ENCODE assay signal across 19 cellular contexts in the genomic region with DNA sequence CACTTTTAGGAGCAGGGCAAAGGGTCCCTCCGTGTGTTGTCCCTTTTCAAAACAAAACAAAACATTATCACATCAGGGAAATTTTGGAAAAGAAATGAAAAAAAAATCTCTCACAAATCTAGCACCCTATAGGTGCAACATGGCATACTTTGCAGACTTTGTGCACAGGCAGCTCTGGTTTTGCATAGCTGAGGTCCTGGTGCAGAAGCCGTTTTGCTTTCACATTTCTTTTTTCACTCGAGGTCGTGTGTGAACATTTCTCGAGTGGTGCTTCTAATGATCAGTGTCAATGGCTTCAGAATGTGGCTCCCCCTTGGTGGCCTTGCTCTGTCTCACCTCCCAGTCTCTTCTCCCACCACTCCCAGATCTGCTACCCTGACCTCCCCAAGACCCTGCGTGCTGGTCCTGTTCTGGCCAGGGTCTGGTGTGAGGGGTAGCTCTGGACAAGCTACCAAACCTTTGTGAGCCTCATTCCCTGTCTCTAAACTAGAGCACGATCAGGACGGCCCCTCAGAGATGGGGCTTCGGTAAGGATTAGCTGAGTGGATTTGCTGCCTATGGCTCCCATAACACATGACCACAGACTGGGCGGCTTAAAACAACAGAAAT.
DNase-seq lines count a peak whose midpoint lies in the region; ATAC-seq, FAIRE-seq and TF ChIP-seq lines count a peak whose summit lies in the region.
"Had no signal": no experiment of that assay in that cellular context is flagged by ENCODE, and none has a peak within 500 bp of the region (broad histone marks: within the 10 kb centered on the region; RNA-seq: fewer than 3 reads in every experiment).

No MANE protein-coding gene starts in this region.

- H2AFZ ChIP-seq in H9 (ENCODE audit: low read length), result no peak overlapping the region

- DNase-seq in GM10266 (ENCODE audit: extremely low spot score), result peak; percentile 8
- peak; percentile 15 for DNase-seq in H9
- peak; percentile 28 for DNase-seq in coronary artery (ENCODE audit: low spot score)
- DNase-seq in osteocyte (ENCODE audit: extremely low spot score, unreplicated experiment), result peak; percentile 71
- no peak for DNase-seq in midbrain (lab: John Stamatoyannopoulos, UW)
- no peak for DNase-seq in T-cell
- no peak for DNase-seq in GM19239 (ENCODE audit: insufficient read length, low spot score)
- DNase-seq: EL, GF-D8, Karpas-422, NCI-H1436, NCI-H187 treated with DMSO at 0.1 percent for 48 hours, NCI-H2107, NCI-H2227 treated with DMSO at 0.1 percent for 48 hours, NCI-H510A, Peyer's patch had no signal

- POLR2A ChIA-PET in T-cell (lab: Charles Lee), result no interaction called here

- CTCF ChIA-PET in T-cell (lab: Charles Lee), result no interaction called here

- no peak overlapping the region for H4K5ac ChIP-seq in H9 (ENCODE audit: insufficient read length, low read depth, low read length)

- H3K4me2 ChIP-seq in H9 (ENCODE audit: insufficient read depth, insufficient read length, low read length), result no peak overlapping the region

- H3K27ac ChIP-seq in H9 (ENCODE audit: insufficient read length, low read depth, low read length) (no peak overlapping the region), coronary artery (no peak overlapping the region)
- H3K27ac ChIP-seq: Peyer's patch had no signal

- H3K4me3 ChIP-seq in coronary artery, result no peak overlapping the region
- H3K4me3 ChIP-seq: GM12878, Peyer's patch had no signal

- no peak overlapping the region for H2BK15ac ChIP-seq in H9 (ENCODE audit: low read depth, low read length)

- no peaks in the 10 kb centered on the region for H3K79me1 ChIP-seq in H9 (ENCODE audit: insufficient read depth, low read depth, low read length, poor library complexity, severe bottlenecking)

- H3K27me3 Mint-ChIP-seq in H9 (ENCODE audit: low read depth) (peaks cover 15% of the 10 kb centered on the region), osteocyte (ENCODE audit: unreplicated experiment) (peaks cover 37% of the 10 kb centered on the region), T-cell (peaks cover 18 to 36% of the 10 kb centered on the region in 2 donors)

- H3K23ac ChIP-seq in H9 (ENCODE audit: insufficient read length, low read depth, low read length), result no peak overlapping the region

- H3K4me1 Mint-ChIP-seq in H9, result peaks cover 26 to 35% of the 10 kb centered on the region in 2 experiments
- no peaks in the 10 kb centered on the region for H3K4me1 Mint-ChIP-seq in osteocyte (ENCODE audit: unreplicated experiment)
- H3K4me1 Mint-ChIP-seq in T-cell, result no peaks in the 10 kb centered on the region
- H3K4me1 Mint-ChIP-seq: B cell had no signal

- no peaks in the 10 kb centered on the region for H3K9me3 ChIP-seq in H9 (ENCODE audit: control insufficient read depth, low read depth, low read length)
- H3K9me3 ChIP-seq: Peyer's patch had no signal

- H4K91ac ChIP-seq in H9 (ENCODE audit: insufficient read length, low read depth, low read length), result no peak overlapping the region

- H3K9ac ChIP-seq in H9 (ENCODE audit: extremely low read depth, insufficient read length, low read length), result no peak overlapping the region

- no peak overlapping the region for H2BK120ac ChIP-seq in H9 (ENCODE audit: low read depth, low read length, poor library complexity, severe bottlenecking)

- H3K23me2 ChIP-seq in H9 (ENCODE audit: insufficient read length, low read depth, low read length, poor library complexity, severe bottlenecking), result no peaks in the 10 kb centered on the region

- no peak overlapping the region for H2AK5ac ChIP-seq in H9 (ENCODE audit: insufficient read length, low read length)

- H3K36me3 Mint-ChIP-seq in H9 (ENCODE audit: insufficient read depth in 1 of 3, low read depth in 3 of 3) (no peaks in the 10 kb centered on the region), osteocyte (ENCODE audit: unreplicated experiment) (no peaks in the 10 kb centered on the region), T-cell (no peaks in the 10 kb centered on the region)

- H3K4me3 Mint-ChIP-seq in H9, result no peak overlapping the region
- H3K4me3 Mint-ChIP-seq in osteocyte (ENCODE audit: unreplicated experiment), result no peak overlapping the region
- no peak overlapping the region for H3K4me3 Mint-ChIP-seq in T-cell
- H3K4me3 Mint-ChIP-seq: B cell had no signal

- no peaks in the 10 kb centered on the region; the same call in 1 of the 2 replicates for H3K4me1 ChIP-seq in H9 (ENCODE audit: insufficient read depth, low read length)
- H3K4me1 ChIP-seq: Peyer's patch had no signal

- H4K8ac ChIP-seq in H9 (replicated peaks; ENCODE audit: insufficient read length, low read depth, low read length), result no peak overlapping the region

- TF ChIP-seq CTCF in GM10266 (IDR thresholded peaks at IDR 0.05; ENCODE audit: control insufficient read depth, insufficient read depth, low read depth, missing control alignments) (no peak), H9 (conservative IDR thresholded peaks at IDR 0.05) (no peak), coronary artery (IDR thresholded peaks at IDR 0.05) (no peak), osteocyte (IDR thresholded peaks at IDR 0.05) (no peak)

- no peaks in the 10 kb centered on the region for H3K27me3 ChIP-seq in H9 (ENCODE audit: insufficient read depth, low read length)
- H3K27me3 ChIP-seq: Peyer's patch had no signal

- no CpG with 5 or more reads among the region's 10 CpGs for WGBS in H9 (ENCODE audit: extremely low coverage, insufficient read length, low lambda C conversion rate)

- no peak overlapping the region for H3K27ac Mint-ChIP-seq in H9
- no peak overlapping the region for H3K27ac Mint-ChIP-seq in osteocyte (ENCODE audit: unreplicated experiment)
- no peak overlapping the region for H3K27ac Mint-ChIP-seq in T-cell
- H3K27ac Mint-ChIP-seq: B cell had no signal

- H3K56ac ChIP-seq in H9 (ENCODE audit: insufficient read length, low read depth, low read length), result no peak overlapping the region

- no peaks in the 10 kb centered on the region for H3K79me2 ChIP-seq in H9 (ENCODE audit: insufficient read depth, low read length)

- H3K4ac ChIP-seq in H9 (ENCODE audit: low read depth, low read length), result no peak overlapping the region

- H3K18ac ChIP-seq in H9 (ENCODE audit: insufficient read length, low read depth, low read length), result no peak overlapping the region

- no peak for ATAC-seq in T-cell (replicated peaks in 1 of 4)
- ATAC-seq: GM12878 had no signal

- no peak for FAIRE-seq in GM19239 (lab: Jason Lieb, UNC)
- FAIRE-seq: A204.1, GM12878 had no signal

- H2BK5ac ChIP-seq in H9 (ENCODE audit: insufficient read length, low read length), result no peak overlapping the region

- no peak overlapping the region for H2BK12ac ChIP-seq in H9 (ENCODE audit: insufficient read length, low read depth, low read length)

- no peaks in the 10 kb centered on the region for H4K20me1 ChIP-seq in H9 (ENCODE audit: control insufficient read depth, insufficient read depth, insufficient read length)

- no peak overlapping the region; the same call in 1 of the 2 replicates for H3K14ac ChIP-seq in H9 (ENCODE audit: insufficient read depth, low read length)

- H3T11ph ChIP-seq in H9 (ENCODE audit: low read length), result no peak overlapping the region

- no peaks in the 10 kb centered on the region; a peak in 1 of 5 replicates for H3K9me3 Mint-ChIP-seq in H9
- H3K9me3 Mint-ChIP-seq in osteocyte (ENCODE audit: unreplicated experiment), result no peaks in the 10 kb centered on the region
- H3K9me3 Mint-ChIP-seq in T-cell, result peaks cover 0 to 3% (median 0%) of the 10 kb centered on the region in 3 donors

- H2BK20ac ChIP-seq in H9 (ENCODE audit: low read depth, low read length, poor library complexity, severe bottlenecking), result no peak overlapping the region

Comparison
In these comparisons a context has a peak if more than half of its experiments do, and no peak if none do; other contexts are left out.
1. DNase-seq: peak in GM10266 (single experiment), H9 (single experiment), coronary artery (single experiment) and osteocyte (single experiment); none in midbrain (single experiment), T-cell (0 of 34) and GM19239 (single experiment).